In the genomic region with DNA sequence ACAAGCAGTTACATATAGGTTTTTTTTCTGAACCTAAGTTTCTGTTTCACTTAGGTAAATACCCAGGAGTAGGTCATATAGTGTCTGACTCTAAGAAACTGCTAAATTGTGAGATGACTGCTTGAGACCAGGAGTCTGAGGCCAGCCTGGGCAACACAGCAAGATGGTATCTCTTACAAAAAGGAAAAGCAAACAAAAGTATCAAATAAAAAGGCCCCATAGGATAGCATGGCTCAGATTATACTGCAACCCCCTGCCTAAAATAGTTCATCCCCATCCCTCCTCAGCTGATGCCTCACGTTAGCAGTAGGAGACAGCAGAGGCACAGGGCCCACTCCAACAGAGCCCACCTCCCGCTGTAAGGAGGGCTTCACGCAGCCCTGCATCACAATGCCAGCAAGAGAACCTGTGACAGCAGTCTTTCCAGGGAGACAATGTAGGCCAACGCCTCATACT, we compare ENCODE assay signal across 10 cellular contexts.
DNase-seq lines count a peak whose midpoint lies in the region; ATAC-seq and TF ChIP-seq lines count a peak whose summit lies in the region.
"Had no signal": no experiment of that assay in that cellular context is flagged by ENCODE, and none has a peak within 500 bp of the region (broad histone marks: within the 10 kb centered on the region; RNA-seq: fewer than 3 reads in every experiment).

No MANE protein-coding gene starts in this region.

- no peak overlapping the region for H3K9ac ChIP-seq in H9 (ENCODE audit: extremely low read depth, insufficient read length, low read length)

- no peaks in the 10 kb centered on the region for H3K23me2 ChIP-seq in H9 (ENCODE audit: insufficient read length, low read depth, low read length, poor library complexity, severe bottlenecking)

- H3K4me2 ChIP-seq in H9 (ENCODE audit: insufficient read depth, insufficient read length, low read length) = no peak overlapping the region

- TF ChIP-seq CTCF in H9 (conservative IDR thresholded peaks at IDR 0.05) (no peak), nephron progenitor cell (IDR thresholded peaks at IDR 0.05) (no peak)

- no peak overlapping the region for H2AK5ac ChIP-seq in H9 (ENCODE audit: insufficient read length, low read length)

- POLR2A ChIA-PET in activated CD4-positive, alpha-beta T cell treated with anti-CD3 and anti-CD28 coated beads for 36 hours (lab: Charles Lee) = interaction anchor here (0.7 to 1.2 kb wide), 2 partner anchors 9 to 982 kb away, joined by 5 to 7 read pairs; no protein-coding TSS in a partner anchor

- H4K91ac ChIP-seq in H9 (ENCODE audit: insufficient read length, low read depth, low read length) = no peak overlapping the region

- no peak overlapping the region for H2BK120ac ChIP-seq in H9 (ENCODE audit: low read depth, low read length, poor library complexity, severe bottlenecking)

- H3K36me3 Mint-ChIP-seq in activated CD4-positive, alpha-beta T cell treated with anti-CD3 and anti-CD28 coated beads for 36 hours (ENCODE audit: low read depth) = peaks cover 19% of the 10 kb centered on the region
- no peaks in the 10 kb centered on the region for H3K36me3 Mint-ChIP-seq in H9 (ENCODE audit: insufficient read depth in 1 of 3, low read depth in 3 of 3)
- peaks cover 18% of the 10 kb centered on the region for H3K36me3 Mint-ChIP-seq in nephron progenitor cell (ENCODE audit: low read depth)

- no peak overlapping the region for H3K4ac ChIP-seq in H9 (ENCODE audit: low read depth, low read length)

- no peak overlapping the region for H3K18ac ChIP-seq in H9 (ENCODE audit: insufficient read length, low read depth, low read length)

- H3K4me1 Mint-ChIP-seq in activated CD4-positive, alpha-beta T cell treated with anti-CD3 and anti-CD28 coated beads for 36 hours = peaks cover 58% of the 10 kb centered on the region
- H3K4me1 Mint-ChIP-seq in H9 (peaks cover 29 to 30% of the 10 kb centered on the region in 2 experiments), nephron progenitor cell (peaks cover 17% of the 10 kb centered on the region)

- WGBS in H9 (ENCODE audit: extremely low coverage, insufficient read length, low lambda C conversion rate) = no CpG with 5 or more reads among the region's 4 CpGs

- H3K56ac ChIP-seq in H9 (ENCODE audit: insufficient read length, low read depth, low read length) = no peak overlapping the region

- no peak overlapping the region for H3T11ph ChIP-seq in H9 (ENCODE audit: low read length)

- peaks cover 10% of the 10 kb centered on the region for H3K79me1 ChIP-seq in H9 (ENCODE audit: insufficient read depth, low read depth, low read length, poor library complexity, severe bottlenecking)

- no peak overlapping the region for H4K5ac ChIP-seq in H9 (ENCODE audit: insufficient read length, low read depth, low read length)

- H4K20me1 ChIP-seq in H9 (ENCODE audit: control insufficient read depth, insufficient read depth, insufficient read length) = no peaks in the 10 kb centered on the region

- peak overlapping the region; percentile 90 for H3K27ac Mint-ChIP-seq in activated CD4-positive, alpha-beta T cell treated with anti-CD3 and anti-CD28 coated beads for 36 hours
- H3K27ac Mint-ChIP-seq in H9 (peak overlapping the region in 2 of 3 experiments; percentile 45 to 90; a peak in 4 of 7 replicates), nephron progenitor cell (peak overlapping the region; percentile 30)

- H3K4me3 ChIP-seq in Jurkat, Clone E6-1 (ENCODE audit: low read length) = peak overlapping the region; percentile 13; the same call in 1 of the 2 replicates
- H3K4me3 ChIP-seq: skin epidermis had no signal

- intact Hi-C loops in activated CD4-positive, alpha-beta T cell treated with anti-CD3 and anti-CD28 coated beads for 36 hours (cut with DNase I, micrococcal nuclease) = loop anchor here (1.0 to 10.0 kb wide), 7 partner anchors 9 to 506 kb away; partner anchors contain the start of gene KMT2E (in 1 of the 2)
- intact Hi-C loops in left colon (cut with DNase I, micrococcal nuclease) = no loop called here

- DNase-seq in activated CD4-positive, alpha-beta T cell treated with anti-CD3 and anti-CD28 coated beads for 36 hours = peak; percentile 65
- no peak for DNase-seq in activated CD4-positive, alpha-beta T cell treated with anti-CD3 and anti-CD28 coated beads for 1 hour
- DNase-seq in H9 (peak; percentile 47), nephron progenitor cell (no peak), caudate nucleus (lab: John Stamatoyannopoulos, UW) (no peak), left colon (no peak), LoVo (ENCODE audit: low spot score) (no peak)
- DNase-seq in Jurkat, Clone E6-1 (ENCODE audit: low read depth, low spot score) = peak; percentile 43
- DNase-seq: HCEC 1CT had no signal

- no peak overlapping the region for H4K8ac ChIP-seq in H9 (replicated peaks; ENCODE audit: insufficient read length, low read depth, low read length)

- peak overlapping the region; percentile 53 for H3K4me3 Mint-ChIP-seq in activated CD4-positive, alpha-beta T cell treated with anti-CD3 and anti-CD28 coated beads for 36 hours
- no peak overlapping the region for H3K4me3 Mint-ChIP-seq in H9
- no peak overlapping the region for H3K4me3 Mint-ChIP-seq in nephron progenitor cell

- no peaks in the 10 kb centered on the region for H3K27me3 Mint-ChIP-seq in activated CD4-positive, alpha-beta T cell treated with anti-CD3 and anti-CD28 coated beads for 36 hours
- H3K27me3 Mint-ChIP-seq in H9 (ENCODE audit: low read depth) (no peaks in the 10 kb centered on the region), nephron progenitor cell (ENCODE audit: low read depth, poor library complexity) (no peaks in the 10 kb centered on the region)

- CTCF ChIA-PET in activated CD4-positive, alpha-beta T cell treated with anti-CD3 and anti-CD28 coated beads for 36 hours (lab: Charles Lee) = interaction anchor here (0.8 to 1.7 kb wide), 2 partner anchors 30 to 146 kb away, joined by 3 to 4 read pairs; no protein-coding TSS in a partner anchor

- H2BK15ac ChIP-seq in H9 (ENCODE audit: low read depth, low read length) = no peak overlapping the region

- ATAC-seq in activated CD4-positive, alpha-beta T cell treated with anti-CD3 and anti-CD28 coated beads for 36 hours = peak; percentile 92
- no peak for ATAC-seq in left colon

- no peak overlapping the region for H2AFZ ChIP-seq in H9 (ENCODE audit: low read length)

- no peak overlapping the region for H2BK12ac ChIP-seq in H9 (ENCODE audit: insufficient read length, low read depth, low read length)

- no peaks in the 10 kb centered on the region for H3K9me3 ChIP-seq in H9 (ENCODE audit: control insufficient read depth, low read depth, low read length)

- H3K27ac ChIP-seq in H9 (ENCODE audit: insufficient read length, low read depth, low read length) (no peak overlapping the region), caudate nucleus (ENCODE audit: low read depth, low read length) (no peak overlapping the region)

- H2BK5ac ChIP-seq in H9 (ENCODE audit: insufficient read length, low read length) = no peak overlapping the region

- H3K27me3 ChIP-seq in H9 (ENCODE audit: insufficient read depth, low read length) = no peaks in the 10 kb centered on the region

- peaks cover 6% of the 10 kb centered on the region; the same call in 1 of the 2 replicates for H3K79me2 ChIP-seq in H9 (ENCODE audit: insufficient read depth, low read length)

- H3K9me3 Mint-ChIP-seq in activated CD4-positive, alpha-beta T cell treated with anti-CD3 and anti-CD28 coated beads for 36 hours (ENCODE audit: low read depth) = peaks cover 3% of the 10 kb centered on the region
- H3K9me3 Mint-ChIP-seq in H9 = no peaks in the 10 kb centered on the region
- H3K9me3 Mint-ChIP-seq in nephron progenitor cell = no peaks in the 10 kb centered on the region

- no peak overlapping the region; the same call in 1 of the 2 replicates for H3K14ac ChIP-seq in H9 (ENCODE audit: insufficient read depth, low read length)

- peaks cover 3% of the 10 kb centered on the region; the same call in 1 of the 2 replicates for H3K4me1 ChIP-seq in H9 (ENCODE audit: insufficient read depth, low read length)

- H3K23ac ChIP-seq in H9 (ENCODE audit: insufficient read length, low read depth, low read length) = no peak overlapping the region

- H2BK20ac ChIP-seq in H9 (ENCODE audit: low read depth, low read length, poor library complexity, severe bottlenecking) = no peak overlapping the region

Comparison
In these comparisons a context has a peak if more than half of its experiments do, and no peak if none do; other contexts are left out.
1. DNase-seq: peak in activated CD4-positive, alpha-beta T cell treated with anti-CD3 and anti-CD28 coated beads for 36 hours (single experiment), H9 (single experiment) and Jurkat, Clone E6-1 (single experiment); none in activated CD4-positive, alpha-beta T cell treated with anti-CD3 and anti-CD28 coated beads for 1 hour (single experiment), nephron progenitor cell (single experiment), caudate nucleus (0 of 61), left colon (0 of 2) and LoVo (single experiment).
2. H3K27ac Mint-ChIP-seq: peak in every context shown above with its lines; median percentile 90 in activated CD4-positive, alpha-beta T cell treated with anti-CD3 and anti-CD28 coated beads for 36 hours; 68 in H9; 30 in nephron progenitor cell.
3. intact Hi-C loops: an anchor here in activated CD4-positive, alpha-beta T cell treated with anti-CD3 and anti-CD28 coated beads for 36 hours (1.0 to 10.0 kb wide); none called in left colon.